In genomic region chr5:179244051-179244450, GRCh38 we compare ENCODE assay signal across 2 cellular contexts.
TF ChIP-seq lines count a peak whose summit lies in the region.

No MANE protein-coding gene starts in this region.

TF ChIP-seq in HepG2, 621 proteins besides CTCF, POLR2A, EP300 and RAD21:
- TF ChIP-seq NRL (CRISPR knock-in tag; IDR thresholded peaks at IDR 0.05; ENCODE audit: borderline replicate concordance) (no peak), POLR2G (IDR thresholded peaks at IDR 0.05; ENCODE audit: low read depth, low read length) (no peak), ONECUT2 (CRISPR knock-in tag; IDR thresholded peaks at IDR 0.05) (0 out of 2 replicates have a peak, but pooled peaks have one; percentile 1), ZNF136 (CRISPR knock-in tag; IDR thresholded peaks at IDR 0.05; ENCODE audit: low read depth) (no peak), FLYWCH1 (CRISPR knock-in tag; IDR thresholded peaks at IDR 0.05) (no peak), ZFP37 (CRISPR knock-in tag; IDR thresholded peaks at IDR 0.05; ENCODE audit: borderline replicate concordance) (no peak), RFX5 (IDR thresholded peaks at IDR 0.05; ENCODE audit: low read depth, low read length) (no peak), CCAR2 (optimal IDR thresholded peaks at IDR 0.05; ENCODE audit: low read depth, low read length) (no peak)

TF ChIP-seq in SK-N-SH, 30 proteins besides CTCF, POLR2A, EP300 and RAD21:
- TF ChIP-seq RFX5 (IDR thresholded peaks at IDR 0.05; ENCODE audit: low read length) = no peak
- no peak for TF ChIP-seq TEAD4 (IDR thresholded peaks at IDR 0.05; ENCODE audit: borderline replicate concordance, insufficient read depth)
- no peak for TF ChIP-seq IRF3 (IDR thresholded peaks at IDR 0.05; ENCODE audit: low read depth, low read length)
- no peak for TF ChIP-seq SIN3A (IDR thresholded peaks at IDR 0.05; ENCODE audit: borderline replicate concordance, low read depth, low read length)
- TF ChIP-seq TCF12 (IDR thresholded peaks at IDR 0.05) = no peak
- TF ChIP-seq FOXJ3 (CRISPR knock-in tag; IDR thresholded peaks at IDR 0.05) = no peak
